ENCODE assay signal across 1 cellular context in the genomic region with DNA sequence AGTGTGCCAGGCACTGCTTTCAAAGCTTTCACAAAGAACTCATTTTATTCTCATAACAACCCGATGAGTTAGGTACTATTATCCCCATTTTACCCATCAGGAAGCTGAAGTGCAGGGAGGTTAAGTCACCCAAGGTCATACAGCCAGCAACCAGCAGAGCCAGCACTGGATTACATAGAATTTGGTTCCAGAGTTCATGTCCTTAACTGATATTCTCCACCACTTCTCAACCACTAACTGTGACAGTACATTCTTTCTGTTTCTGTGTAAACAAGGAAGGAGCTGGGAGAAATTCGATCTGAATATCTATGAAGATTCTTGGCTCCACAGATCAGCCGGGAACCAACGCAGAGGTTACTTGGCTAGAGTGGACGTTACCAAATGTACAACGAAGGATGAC.
TF ChIP-seq lines count a peak whose summit lies in the region.

No MANE protein-coding gene starts in this region.

TF ChIP-seq in HepG2, 621 proteins besides CTCF, POLR2A, EP300 and RAD21 (continued from another document and continues in another):
- TF ChIP-seq ZNF350 (CRISPR knock-in tag; IDR thresholded peaks at IDR 0.05; ENCODE audit: borderline replicate concordance, low read depth) (no peak), KDM1A (CRISPR knock-in tag; IDR thresholded peaks at IDR 0.05) (peak; percentile 74), XRCC5 (optimal IDR thresholded peaks at IDR 0.05; ENCODE audit: low read length) (peak; percentile 71), USF2 (IDR thresholded peaks at IDR 0.05; ENCODE audit: low read depth, low read length) (no peak), USF2 (CRISPR knock-in tag; IDR thresholded peaks at IDR 0.05; ENCODE audit: borderline replicate concordance) (no peak), ZNF17 (CRISPR knock-in tag; IDR thresholded peaks at IDR 0.05) (no peak), ZBTB39 (CRISPR knock-in tag; IDR thresholded peaks at IDR 0.05) (no peak), ZNF496 (CRISPR knock-in tag; IDR thresholded peaks at IDR 0.05; ENCODE audit: insufficient replicate concordance) (no peak), DZIP1 (CRISPR knock-in tag; IDR thresholded peaks at IDR 0.05) (no peak), ZBTB43 (CRISPR knock-in tag; conservative IDR thresholded peaks at IDR 0.05) (0 out of 2 replicates have a peak, but pooled peaks have one; percentile 48), REL (CRISPR knock-in tag; conservative IDR thresholded peaks at IDR 0.05) (no peak), NONO (IDR thresholded peaks at IDR 0.05) (no peak), NONO (CRISPR knock-in tag; conservative IDR thresholded peaks at IDR 0.05) (peak; percentile 59), ZBTB7A (CRISPR knock-in tag; IDR thresholded peaks at IDR 0.05) (no peak), ZNF225 (CRISPR knock-in tag; IDR thresholded peaks at IDR 0.05) (no peak), ZNF34 (CRISPR knock-in tag; IDR thresholded peaks at IDR 0.05; ENCODE audit: borderline replicate concordance) (0 out of 2 replicates have a peak, but pooled peaks have one; percentile 45), PRDM10 (CRISPR knock-in tag; IDR thresholded peaks at IDR 0.05; ENCODE audit: low read depth) (no peak), RFXAP (CRISPR knock-in tag; IDR thresholded peaks at IDR 0.05; ENCODE audit: borderline replicate concordance) (peak; percentile 86), ZBTB38 (CRISPR knock-in tag; IDR thresholded peaks at IDR 0.05) (no peak), ZFAT (CRISPR knock-in tag; conservative IDR thresholded peaks at IDR 0.05) (no peak), NFIB (CRISPR knock-in tag; IDR thresholded peaks at IDR 0.05; ENCODE audit: borderline replicate concordance) (no peak), ATF2 (CRISPR knock-in tag; IDR thresholded peaks at IDR 0.05) (peak; percentile 83), CEBPG (CRISPR knock-in tag; IDR thresholded peaks at IDR 0.05) (peak; percentile 67), ZNF550 (CRISPR knock-in tag; IDR thresholded peaks at IDR 0.05; ENCODE audit: borderline replicate concordance) (no peak), ZNF569 (CRISPR knock-in tag; IDR thresholded peaks at IDR 0.05; ENCODE audit: borderline replicate concordance) (no peak), ZFX (CRISPR knock-in tag; IDR thresholded peaks at IDR 0.05; ENCODE audit: low read depth) (no peak), KDM6A (CRISPR knock-in tag; IDR thresholded peaks at IDR 0.05; ENCODE audit: low read depth) (peak; percentile 87)
- TF ChIP-seq, protein P1, sequence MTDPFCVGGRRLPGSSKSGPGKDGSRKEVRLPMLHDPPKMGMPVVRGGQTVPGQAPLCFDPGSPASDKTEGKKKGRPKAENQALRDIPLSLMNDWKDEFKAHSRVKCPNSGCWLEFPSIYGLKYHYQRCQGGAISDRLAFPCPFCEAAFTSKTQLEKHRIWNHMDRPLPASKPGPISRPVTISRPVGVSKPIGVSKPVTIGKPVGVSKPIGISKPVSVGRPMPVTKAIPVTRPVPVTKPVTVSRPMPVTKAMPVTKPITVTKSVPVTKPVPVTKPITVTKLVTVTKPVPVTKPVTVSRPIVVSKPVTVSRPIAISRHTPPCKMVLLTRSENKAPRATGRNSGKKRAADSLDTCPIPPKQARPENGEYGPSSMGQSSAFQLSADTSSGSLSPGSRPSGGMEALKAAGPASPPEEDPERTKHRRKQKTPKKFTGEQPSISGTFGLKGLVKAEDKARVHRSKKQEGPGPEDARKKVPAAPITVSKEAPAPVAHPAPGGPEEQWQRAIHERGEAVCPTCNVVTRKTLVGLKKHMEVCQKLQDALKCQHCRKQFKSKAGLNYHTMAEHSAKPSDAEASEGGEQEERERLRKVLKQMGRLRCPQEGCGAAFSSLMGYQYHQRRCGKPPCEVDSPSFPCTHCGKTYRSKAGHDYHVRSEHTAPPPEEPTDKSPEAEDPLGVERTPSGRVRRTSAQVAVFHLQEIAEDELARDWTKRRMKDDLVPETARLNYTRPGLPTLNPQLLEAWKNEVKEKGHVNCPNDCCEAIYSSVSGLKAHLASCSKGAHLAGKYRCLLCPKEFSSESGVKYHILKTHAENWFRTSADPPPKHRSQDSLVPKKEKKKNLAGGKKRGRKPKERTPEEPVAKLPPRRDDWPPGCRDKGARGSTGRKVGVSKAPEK (CRISPR knock-in tag; IDR thresholded peaks at IDR 0.05; ENCODE audit: borderline replicate concordance): no peak
- TF ChIP-seq, protein P2, sequence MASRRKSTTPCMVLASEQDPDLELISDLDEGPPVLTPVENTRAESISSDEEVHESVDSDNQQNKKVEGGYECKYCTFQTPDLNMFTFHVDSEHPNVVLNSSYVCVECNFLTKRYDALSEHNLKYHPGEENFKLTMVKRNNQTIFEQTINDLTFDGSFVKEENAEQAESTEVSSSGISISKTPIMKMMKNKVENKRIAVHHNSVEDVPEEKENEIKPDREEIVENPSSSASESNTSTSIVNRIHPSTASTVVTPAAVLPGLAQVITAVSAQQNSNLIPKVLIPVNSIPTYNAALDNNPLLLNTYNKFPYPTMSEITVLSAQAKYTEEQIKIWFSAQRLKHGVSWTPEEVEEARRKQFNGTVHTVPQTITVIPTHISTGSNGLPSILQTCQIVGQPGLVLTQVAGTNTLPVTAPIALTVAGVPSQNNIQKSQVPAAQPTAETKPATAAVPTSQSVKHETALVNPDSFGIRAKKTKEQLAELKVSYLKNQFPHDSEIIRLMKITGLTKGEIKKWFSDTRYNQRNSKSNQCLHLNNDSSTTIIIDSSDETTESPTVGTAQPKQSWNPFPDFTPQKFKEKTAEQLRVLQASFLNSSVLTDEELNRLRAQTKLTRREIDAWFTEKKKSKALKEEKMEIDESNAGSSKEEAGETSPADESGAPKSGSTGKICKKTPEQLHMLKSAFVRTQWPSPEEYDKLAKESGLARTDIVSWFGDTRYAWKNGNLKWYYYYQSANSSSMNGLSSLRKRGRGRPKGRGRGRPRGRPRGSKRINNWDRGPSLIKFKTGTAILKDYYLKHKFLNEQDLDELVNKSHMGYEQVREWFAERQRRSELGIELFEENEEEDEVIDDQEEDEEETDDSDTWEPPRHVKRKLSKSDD (CRISPR knock-in tag; IDR thresholded peaks at IDR 0.05; ENCODE audit: low read depth): no peak
- TF ChIP-seq, protein P3, sequence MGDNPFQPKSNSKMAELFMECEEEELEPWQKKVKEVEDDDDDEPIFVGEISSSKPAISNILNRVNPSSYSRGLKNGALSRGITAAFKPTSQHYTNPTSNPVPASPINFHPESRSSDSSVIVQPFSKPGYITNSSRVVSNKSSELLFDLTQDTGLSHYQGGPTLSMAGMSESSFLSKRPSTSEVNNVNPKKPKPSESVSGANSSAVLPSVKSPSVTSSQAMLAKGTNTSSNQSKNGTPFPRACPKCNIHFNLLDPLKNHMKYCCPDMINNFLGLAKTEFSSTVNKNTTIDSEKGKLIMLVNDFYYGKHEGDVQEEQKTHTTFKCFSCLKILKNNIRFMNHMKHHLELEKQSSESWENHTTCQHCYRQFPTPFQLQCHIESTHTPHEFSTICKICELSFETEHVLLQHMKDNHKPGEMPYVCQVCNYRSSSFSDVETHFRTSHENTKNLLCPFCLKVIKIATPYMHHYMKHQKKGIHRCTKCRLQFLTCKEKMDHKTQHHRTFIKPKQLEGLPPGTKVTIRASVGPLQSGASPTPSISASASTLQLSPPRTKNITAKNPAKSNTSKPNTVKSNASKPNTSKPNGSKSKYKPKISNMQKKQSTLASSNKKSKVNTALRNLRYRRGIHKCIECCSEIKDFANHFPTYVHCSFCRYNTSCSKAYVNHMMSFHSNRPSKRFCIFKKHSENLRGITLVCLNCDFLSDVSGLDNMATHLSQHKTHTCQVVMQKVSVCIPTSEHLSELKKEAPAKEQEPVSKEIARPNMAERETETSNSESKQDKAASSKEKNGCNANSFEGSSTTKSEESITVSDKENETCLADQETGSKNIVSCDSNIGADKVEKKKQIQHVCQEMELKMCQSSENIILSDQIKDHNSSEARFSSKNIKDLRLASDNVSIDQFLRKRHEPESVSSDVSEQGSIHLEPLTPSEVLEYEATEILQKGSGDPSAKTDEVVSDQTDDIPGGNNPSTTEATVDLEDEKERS (CRISPR knock-in tag; IDR thresholded peaks at IDR 0.05): 0 out of 2 replicates have a peak, but pooled peaks have one; percentile 64
